Comparison of ENCODE assay signal across 8 cellular contexts in the genomic region with DNA sequence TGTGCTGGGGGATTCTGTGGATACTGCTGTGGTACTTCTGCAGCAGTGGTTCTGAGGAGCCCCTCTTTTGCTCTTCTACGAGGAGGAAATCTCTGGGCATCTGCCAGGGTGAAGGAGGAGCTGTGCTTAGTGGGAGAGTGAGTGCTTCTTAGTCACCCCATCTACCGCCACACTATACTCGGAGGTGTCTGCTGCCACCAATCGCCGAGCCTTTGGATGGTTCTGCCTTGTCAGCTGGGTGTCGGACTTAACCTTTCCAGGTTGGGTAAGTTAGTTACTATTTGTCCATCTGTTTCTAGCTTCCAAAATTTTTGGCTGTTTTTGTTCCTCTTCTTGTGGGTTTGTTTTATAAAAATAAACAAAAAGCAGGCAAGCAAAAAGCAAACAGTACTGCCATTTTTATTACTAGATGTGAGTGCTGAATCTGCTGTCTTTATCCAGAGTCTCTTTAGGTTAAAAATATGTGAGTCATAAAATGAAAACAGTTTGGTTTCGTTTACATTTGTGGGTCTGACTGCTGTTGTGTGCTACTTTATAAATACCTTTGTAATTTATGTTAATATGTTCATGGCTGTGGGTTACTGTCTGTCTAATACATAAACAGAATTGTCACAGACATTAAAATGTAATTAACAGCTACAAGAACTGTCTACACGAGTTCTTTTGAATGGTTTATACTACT.
DNase-seq lines count a peak whose midpoint lies in the region; ATAC-seq, FAIRE-seq and TF ChIP-seq lines count a peak whose summit lies in the region.

No MANE protein-coding gene starts in this region.

- dilution Hi-C loops in endothelial cell of umbilical vein (cut with MboI; ENCODE audit: extremely low pct_ligation_motif_present, low sequenced_read_pairs) = no loop called here

- TF ChIP-seq CTCF in A549 (IDR thresholded peaks at IDR 0.05) (no peak), RWPE1 (conservative IDR thresholded peaks at IDR 0.05; ENCODE audit: low read depth) (no peak), endothelial cell of umbilical vein (IDR thresholded peaks at IDR 0.05; ENCODE audit: extremely low read depth in 1 of 2, insufficient read depth in 1 of 2, low read depth in 1 of 2, low read length in 2 of 2) (no peak)

- FAIRE-seq in A549 (lab: Jason Lieb, UNC) = no peak
- peak; percentile 73 for FAIRE-seq in endothelial cell of umbilical vein (lab: Jason Lieb, UNC)

- H3K4me2 ChIP-seq in A549 (peak overlapping the region; percentile 49), endothelial cell of umbilical vein (ENCODE audit: insufficient read depth, low read length) (peak overlapping the region; percentile 52)

- H3K27ac ChIP-seq in A549 (0 out of 6 replicates have a peak overlapping the region, but pooled peaks of 1 of the 2 experiments have one; percentile 6), RWPE1 (no peak overlapping the region), endothelial cell of umbilical vein (ENCODE audit: insufficient read depth, low read depth, low read length) (no peak overlapping the region), skeletal muscle tissue (ENCODE audit: low read depth, low read length) (peak overlapping the region; percentile 3)

- H3K36me3 ChIP-seq in endothelial cell of umbilical vein (ENCODE audit: control insufficient read depth in 2 of 2, extremely low read depth in 1 of 2, insufficient read depth in 2 of 2, low read length in 2 of 2) = no peaks in the 10 kb centered on the region
- H3K36me3 ChIP-seq in skeletal muscle tissue (ENCODE audit: control insufficient read depth in 3 of 3, insufficient read depth in 3 of 3, low read length in 3 of 3) = no peaks in the 10 kb centered on the region

- POLR2A ChIA-PET in A549 (lab: Yijun Ruan, JAX) (no interaction called here), RWPE1 (lab: Yijun Ruan, JAX; ENCODE audit: low non-redundant PET) (no interaction called here), endothelial cell of umbilical vein (lab: Charles Lee) (no interaction called here)

- CTCF ChIA-PET in A549 (lab: Yijun Ruan, JAX) (interaction anchor here (1.1 to 1.6 kb wide), 5 partner anchors 9 to 80 kb away, joined by 3 to 4 read pairs (median 3); no protein-coding TSS in a partner anchor), RWPE1 (lab: Yijun Ruan, JAX) (interaction anchor here (0.7 kb wide), 1 partner anchor 78 kb away, joined by 3 read pairs; no protein-coding TSS in a partner anchor), endothelial cell of umbilical vein (lab: Charles Lee) (no interaction called here)

- peak in 1 of 2 experiments; percentile 24; a peak in 1 of 5 replicates for TF ChIP-seq RAD21 in A549 (conservative IDR thresholded peaks at IDR 0.05 in 1 of 2, IDR thresholded peaks at IDR 0.05 in 1 of 2)

- peaks cover 13% of the 10 kb centered on the region for H4K20me1 ChIP-seq in endothelial cell of umbilical vein (replicated peaks; ENCODE audit: control insufficient read depth, extremely low read depth, insufficient read depth, low read length)

- in situ Hi-C loops in KBM-7 (cut with MboI; ENCODE audit: low pct_unique_long_range_greater_than_20kb, low sequenced_read_pairs) = no loop called here

- peak; percentile 6 to 8 for DNase-seq in A549 (ENCODE audit: low read depth in 1 of 2, low spot score in 1 of 2)
- peak; percentile 12 for DNase-seq in RWPE1 (ENCODE audit: low spot score)
- DNase-seq in endothelial cell of umbilical vein (ENCODE audit: low read depth, low spot score) = peak; percentile 43
- DNase-seq in KBM-7 = no peak
- DNase-seq in NCI-H510A treated with DMSO at 0.1 percent for 48 hours (lab: John Stamatoyannopoulos, UW) = no peak
- no peak for DNase-seq in retina

- H3K27me3 ChIP-seq in endothelial cell of umbilical vein (ENCODE audit: control insufficient read depth in 2 of 2, insufficient read depth in 2 of 2, low read length in 2 of 2) (no peaks in the 10 kb centered on the region), skeletal muscle tissue (ENCODE audit: control insufficient read depth in 3 of 3, insufficient read depth in 3 of 3, low read length in 3 of 3) (no peaks in the 10 kb centered on the region)

- no peak overlapping the region for H3K9ac ChIP-seq in endothelial cell of umbilical vein (replicated peaks; ENCODE audit: extremely low read depth, insufficient read depth, low read length)
- H3K9ac ChIP-seq in skeletal muscle tissue (ENCODE audit: low read depth in 1 of 3, low read length in 3 of 3) = no peak overlapping the region

- ATAC-seq in A549 (peak; percentile 72 to 82; a peak in 5 of 6 replicates), GM19452 (IDR thresholded peaks at IDR 0.05; ENCODE audit: unreplicated experiment) (peak; percentile 65)

- H3K4me3 ChIP-seq in A549 = no peak overlapping the region
- no peak overlapping the region for H3K4me3 ChIP-seq in endothelial cell of umbilical vein (replicated peaks in 1 of 3; ENCODE audit: insufficient read depth in 1 of 3, low read depth in 1 of 3, low read length in 3 of 3)
- H3K4me3 ChIP-seq in skeletal muscle tissue (ENCODE audit: low read length in 3 of 3) = no peak overlapping the region

- intact Hi-C loops in endothelial cell of umbilical vein (cut with micrococcal nuclease) = loop anchor here (5.0 to 10.0 kb wide), 2 partner anchors 156 to 182 kb away; no protein-coding TSS in a partner anchor

- 48% methylated on average over 7 of the region's 8 CpGs for WGBS in A549 (ENCODE audit: missing lambda C conversion rate)

- BruUV-seq in endothelial cell of umbilical vein (replicated peaks; lab: Mats Ljungman, UMichigan) = no TSS peak

- peaks cover 79% of the 10 kb centered on the region for H3K79me2 ChIP-seq in endothelial cell of umbilical vein (ENCODE audit: control insufficient read depth, insufficient read depth, low read length)

- TF ChIP-seq EP300 in A549 (IDR thresholded peaks at IDR 0.05) = no peak

- no peaks in the 10 kb centered on the region for H3K9me1 ChIP-seq in endothelial cell of umbilical vein (replicated peaks; ENCODE audit: control insufficient read depth, extremely low read depth, insufficient read depth, low read length)

- H2AFZ ChIP-seq in endothelial cell of umbilical vein (ENCODE audit: low read depth, low read length) = no peak overlapping the region

- TF ChIP-seq POLR2A in A549 (IDR thresholded peaks at IDR 0.05; ENCODE audit: low read length) = no peak
- TF ChIP-seq POLR2A in endothelial cell of umbilical vein (IDR thresholded peaks at IDR 0.05; ENCODE audit: low read depth, low read length) = no peak

- no peaks in the 10 kb centered on the region for H3K9me3 ChIP-seq in A549
- no peaks in the 10 kb centered on the region for H3K9me3 ChIP-seq in endothelial cell of umbilical vein (replicated peaks; ENCODE audit: control insufficient read depth, insufficient read depth, low read length)
- no peaks in the 10 kb centered on the region for H3K9me3 ChIP-seq in skeletal muscle tissue (ENCODE audit: control insufficient read depth in 3 of 3, low read length in 3 of 3)

- peaks cover 17% of the 10 kb centered on the region for H3K4me1 ChIP-seq in A549
- H3K4me1 ChIP-seq in endothelial cell of umbilical vein (ENCODE audit: control insufficient read depth, extremely low read depth, insufficient read depth, low read length) = peaks cover 23% of the 10 kb centered on the region
- H3K4me1 ChIP-seq in skeletal muscle tissue (ENCODE audit: control insufficient read depth in 3 of 3, insufficient read depth in 3 of 3, low read length in 3 of 3) = peaks cover 26 to 45% (median 30%) of the 10 kb centered on the region in 3 donors

TF ChIP-seq in A549, 52 proteins besides CTCF, POLR2A, EP300 and RAD21 (continues in another document):
- TF ChIP-seq EHMT2 (IDR thresholded peaks at IDR 0.05; ENCODE audit: low read depth) (no peak), RARB (CRISPR knock-in tag; IDR thresholded peaks at IDR 0.05) (no peak), CHD4 (IDR thresholded peaks at IDR 0.05; ENCODE audit: borderline replicate concordance) (no peak), HDAC2 (IDR thresholded peaks at IDR 0.05) (no peak), BCL3 (IDR thresholded peaks at IDR 0.05) (no peak), HOXB13 (CRISPR knock-in tag; IDR thresholded peaks at IDR 0.05; ENCODE audit: low read depth) (no peak), RNF2 (IDR thresholded peaks at IDR 0.05; ENCODE audit: borderline replicate concordance, low read depth) (no peak), ZFP36 (IDR thresholded peaks at IDR 0.05; ENCODE audit: borderline replicate concordance, partially characterized antibody) (no peak), KDM5A (IDR thresholded peaks at IDR 0.05) (no peak), MAFK (IDR thresholded peaks at IDR 0.05; ENCODE audit: partially characterized antibody) (no peak)

TF ChIP-seq in endothelial cell of umbilical vein, 7 proteins besides CTCF, POLR2A, EP300 and RAD21:
- TF ChIP-seq FOS (IDR thresholded peaks at IDR 0.05; ENCODE audit: borderline replicate concordance, insufficient read depth, low read length) (peak; percentile 13), EZH2 (IDR thresholded peaks at IDR 0.05; ENCODE audit: borderline replicate concordance, low read depth, low read length, severe bottlenecking) (no peak), POLR2AphosphoS5 (IDR thresholded peaks at IDR 0.05; ENCODE audit: insufficient read depth, low read depth, low read length) (no peak), MYC (IDR thresholded peaks at IDR 0.05; ENCODE audit: low read depth, low read length) (no peak), GATA2 (IDR thresholded peaks at IDR 0.05; ENCODE audit: insufficient read depth, insufficient read length, low read depth, low read length) (no peak)
- TF ChIP-seq, protein P1, sequence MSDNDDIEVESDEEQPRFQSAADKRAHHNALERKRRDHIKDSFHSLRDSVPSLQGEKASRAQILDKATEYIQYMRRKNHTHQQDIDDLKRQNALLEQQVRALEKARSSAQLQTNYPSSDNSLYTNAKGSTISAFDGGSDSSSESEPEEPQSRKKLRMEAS (IDR thresholded peaks at IDR 0.05; ENCODE audit: insufficient read depth, insufficient read length) = no peak
TF ChIP-seq in endothelial cell of umbilical vein: peak in this region for 1.

Comparison
In these comparisons a context has a peak if more than half of its experiments do, and no peak if none do; other contexts are left out.
1. DNase-seq: peak in A549 (2 of 2), RWPE1 (single experiment) and endothelial cell of umbilical vein (single experiment); none in KBM-7 (single experiment), NCI-H510A treated with DMSO at 0.1 percent for 48 hours (single experiment) and retina (single experiment).